Comparison of ENCODE assay signal across 13 cellular contexts in genomic region chr12:45893240-45893639, GRCh38.
DNase-seq lines count a peak whose midpoint lies in the region; ATAC-seq and TF ChIP-seq lines count a peak whose summit lies in the region.
"Had no signal": no experiment of that assay in that cellular context is flagged by ENCODE, and none has a peak within 500 bp of the region (broad histone marks: within the 10 kb centered on the region; RNA-seq: fewer than 3 reads in every experiment).

No MANE protein-coding gene starts in this region.

- no peak for TF ChIP-seq POLR2A in thyroid gland (IDR thresholded peaks at IDR 0.05)

- peaks cover 15 to 20% of the 10 kb centered on the region in 2 donors for H3K36me3 ChIP-seq in thyroid gland

- WGBS in thyroid gland, 2 donors = 72 to 79% methylated on average over 4 of the region's 4 CpGs

- no peaks in the 10 kb centered on the region for H3K27me3 ChIP-seq in thyroid gland
- H3K27me3 ChIP-seq: tibial artery had no signal

- H3K4me3 ChIP-seq in astrocyte of the spinal cord (ENCODE audit: low read depth, low read length) (no peak overlapping the region), thyroid gland (replicated peaks in 1 of 3) (no peak overlapping the region)
- H3K4me3 ChIP-seq: tibial artery had no signal

- H3K4me1 ChIP-seq in thyroid gland = no peaks in the 10 kb centered on the region
- H3K4me1 ChIP-seq: tibial artery had no signal

- DNase-seq in AG20443 (ENCODE audit: low spot score) (peak; percentile 17), HCEC 1CT (peak; percentile 33), astrocyte of the spinal cord (ENCODE audit: low read depth, low spot score) (no peak), iPS-NIHi11 (ENCODE audit: low spot score) (peak; percentile 55), thyroid gland (no peak)
- DNase-seq: DMS79 treated with DMSO at 0.1 percent for 48 hours; NCI-H510A treated with DMSO at 0.1 percent for 48 hours; stimulated activated CD4-positive, alpha-beta T cell treated with anti-CD3 and anti-CD28 coated beads, Interleukin-4, amount 100 ng/mL, for 4 hours; T-cell; tibial artery had no signal

- in situ Hi-C loops in astrocyte of the spinal cord (cut with HindIII; ENCODE audit: low sequenced_read_pairs) = no loop called here

- ATAC-seq in GM21717 (IDR thresholded peaks at IDR 0.05; ENCODE audit: unreplicated experiment) = no peak
- no peak for ATAC-seq in HG03280 (IDR thresholded peaks at IDR 0.05; ENCODE audit: unreplicated experiment)
- ATAC-seq in GM18870 (IDR thresholded peaks at IDR 0.05; ENCODE audit: unreplicated experiment) = no peak
- ATAC-seq: T-cell had no signal

- H3K27ac ChIP-seq in thyroid gland = no peak overlapping the region
- H3K27ac ChIP-seq: tibial artery had no signal

- intact Hi-C loops in thyroid gland (cut with DNase I) = no loop called here

- no peaks in the 10 kb centered on the region for H3K9me3 ChIP-seq in thyroid gland
- H3K9me3 ChIP-seq: tibial artery had no signal

- TF ChIP-seq CTCF in astrocyte of the spinal cord (IDR thresholded peaks at IDR 0.05; ENCODE audit: low read depth, low read length) (peak; percentile 20), thyroid gland (IDR thresholded peaks at IDR 0.05) (no peak)

Comparison
In these comparisons a context has a peak if more than half of its experiments do, and no peak if none do; other contexts are left out.
1. DNase-seq: peak in AG20443 (single experiment), HCEC 1CT (single experiment) and iPS-NIHi11 (single experiment); none in astrocyte of the spinal cord (single experiment) and thyroid gland (0 of 2).